ENCODE assay signal across 1 cellular context in genomic region chr3:190330936-190331734, GRCh38.
TF ChIP-seq lines count a peak whose summit lies in the region.

No MANE protein-coding gene starts in this region.

TF ChIP-seq in HepG2, 621 proteins besides CTCF, POLR2A, EP300 and RAD21 (continued from another document and continues in another):
- TF ChIP-seq ZBTB33 (CRISPR knock-in tag; IDR thresholded peaks at IDR 0.05) (0 out of 2 replicates have a peak, but pooled peaks have one; percentile 19), GLI4 (CRISPR knock-in tag; IDR thresholded peaks at IDR 0.05; ENCODE audit: borderline replicate concordance) (0 out of 2 replicates have a peak, but pooled peaks have one; percentile 53), ZNF891 (CRISPR knock-in tag; IDR thresholded peaks at IDR 0.05) (no peak), GMEB1 (CRISPR knock-in tag; IDR thresholded peaks at IDR 0.05; ENCODE audit: borderline replicate concordance) (peak; percentile 42; the same call in 1 of the 2 replicates), HNF4G (IDR thresholded peaks at IDR 0.05; ENCODE audit: borderline replicate concordance, low read depth, low read length) (peak; percentile 97), HNF4G (CRISPR knock-in tag; IDR thresholded peaks at IDR 0.05; ENCODE audit: borderline replicate concordance, low read depth) (peak; percentile 89; the same call in 1 of the 2 replicates), DMAP1 (CRISPR knock-in tag; IDR thresholded peaks at IDR 0.05) (peak; percentile 63; the same call in 1 of the 2 replicates), HMGA1 (CRISPR knock-in tag; conservative IDR thresholded peaks at IDR 0.05) (no peak), MXD1 (CRISPR knock-in tag; IDR thresholded peaks at IDR 0.05) (no peak), SIX4 (CRISPR knock-in tag; IDR thresholded peaks at IDR 0.05) (peak; percentile 87), NCOA2 (CRISPR knock-in tag; IDR thresholded peaks at IDR 0.05) (peak; percentile 93), ARNTL (CRISPR knock-in tag; IDR thresholded peaks at IDR 0.05) (0 out of 2 replicates have a peak, but pooled peaks have one; percentile 37), MZF1 (CRISPR knock-in tag; IDR thresholded peaks at IDR 0.05; ENCODE audit: borderline replicate concordance) (no peak), TBX2 (CRISPR knock-in tag; IDR thresholded peaks at IDR 0.05; ENCODE audit: borderline replicate concordance) (peak; percentile 74), NR2F6 (IDR thresholded peaks at IDR 0.05) (peak; percentile 95), NR2F6 (CRISPR knock-in tag; IDR thresholded peaks at IDR 0.05) (peak; percentile 98), MATR3 (CRISPR knock-in tag; IDR thresholded peaks at IDR 0.05) (no peak), ELF3 (CRISPR knock-in tag; IDR thresholded peaks at IDR 0.05) (peak; percentile 82), MTA1 (CRISPR knock-in tag; IDR thresholded peaks at IDR 0.05; ENCODE audit: borderline replicate concordance) (peak; percentile 47; the same call in 1 of the 2 replicates), GABPB1 (CRISPR knock-in tag; IDR thresholded peaks at IDR 0.05) (no peak), SPEN (CRISPR knock-in tag; IDR thresholded peaks at IDR 0.05; ENCODE audit: low read depth) (no peak), ZBTB25 (CRISPR knock-in tag; IDR thresholded peaks at IDR 0.05) (peak; percentile 77), SNAPC5 (CRISPR knock-in tag; IDR thresholded peaks at IDR 0.05; ENCODE audit: borderline replicate concordance) (no peak), ATF4 (CRISPR knock-in tag; IDR thresholded peaks at IDR 0.05) (peak in 1 of 2 experiments; percentile 67; a peak in 2 of 4 replicates), EEA1 (CRISPR knock-in tag; IDR thresholded peaks at IDR 0.05; ENCODE audit: borderline replicate concordance) (no peak)
- TF ChIP-seq, protein P1, sequence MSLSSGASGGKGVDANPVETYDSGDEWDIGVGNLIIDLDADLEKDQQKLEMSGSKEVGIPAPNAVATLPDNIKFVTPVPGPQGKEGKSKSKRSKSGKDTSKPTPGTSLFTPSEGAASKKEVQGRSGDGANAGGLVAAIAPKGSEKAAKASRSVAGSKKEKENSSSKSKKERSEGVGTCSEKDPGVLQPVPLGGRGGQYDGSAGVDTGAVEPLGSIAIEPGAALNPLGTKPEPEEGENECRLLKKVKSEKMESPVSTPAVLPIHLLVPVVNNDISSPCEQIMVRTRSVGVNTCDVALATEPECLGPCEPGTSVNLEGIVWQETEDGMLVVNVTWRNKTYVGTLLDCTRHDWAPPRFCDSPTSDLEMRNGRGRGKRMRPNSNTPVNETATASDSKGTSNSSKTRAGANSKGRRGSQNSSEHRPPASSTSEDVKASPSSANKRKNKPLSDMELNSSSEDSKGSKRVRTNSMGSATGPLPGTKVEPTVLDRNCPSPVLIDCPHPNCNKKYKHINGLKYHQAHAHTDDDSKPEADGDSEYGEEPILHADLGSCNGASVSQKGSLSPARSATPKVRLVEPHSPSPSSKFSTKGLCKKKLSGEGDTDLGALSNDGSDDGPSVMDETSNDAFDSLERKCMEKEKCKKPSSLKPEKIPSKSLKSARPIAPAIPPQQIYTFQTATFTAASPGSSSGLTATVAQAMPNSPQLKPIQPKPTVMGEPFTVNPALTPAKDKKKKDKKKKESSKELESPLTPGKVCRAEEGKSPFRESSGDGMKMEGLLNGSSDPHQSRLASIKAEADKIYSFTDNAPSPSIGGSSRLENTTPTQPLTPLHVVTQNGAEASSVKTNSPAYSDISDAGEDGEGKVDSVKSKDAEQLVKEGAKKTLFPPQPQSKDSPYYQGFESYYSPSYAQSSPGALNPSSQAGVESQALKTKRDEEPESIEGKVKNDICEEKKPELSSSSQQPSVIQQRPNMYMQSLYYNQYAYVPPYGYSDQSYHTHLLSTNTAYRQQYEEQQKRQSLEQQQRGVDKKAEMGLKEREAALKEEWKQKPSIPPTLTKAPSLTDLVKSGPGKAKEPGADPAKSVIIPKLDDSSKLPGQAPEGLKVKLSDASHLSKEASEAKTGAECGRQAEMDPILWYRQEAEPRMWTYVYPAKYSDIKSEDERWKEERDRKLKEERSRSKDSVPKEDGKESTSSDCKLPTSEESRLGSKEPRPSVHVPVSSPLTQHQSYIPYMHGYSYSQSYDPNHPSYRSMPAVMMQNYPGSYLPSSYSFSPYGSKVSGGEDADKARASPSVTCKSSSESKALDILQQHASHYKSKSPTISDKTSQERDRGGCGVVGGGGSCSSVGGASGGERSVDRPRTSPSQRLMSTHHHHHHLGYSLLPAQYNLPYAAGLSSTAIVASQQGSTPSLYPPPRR (CRISPR knock-in tag; IDR thresholded peaks at IDR 0.05; ENCODE audit: borderline replicate concordance): peak; percentile 92
- TF ChIP-seq, protein P2, sequence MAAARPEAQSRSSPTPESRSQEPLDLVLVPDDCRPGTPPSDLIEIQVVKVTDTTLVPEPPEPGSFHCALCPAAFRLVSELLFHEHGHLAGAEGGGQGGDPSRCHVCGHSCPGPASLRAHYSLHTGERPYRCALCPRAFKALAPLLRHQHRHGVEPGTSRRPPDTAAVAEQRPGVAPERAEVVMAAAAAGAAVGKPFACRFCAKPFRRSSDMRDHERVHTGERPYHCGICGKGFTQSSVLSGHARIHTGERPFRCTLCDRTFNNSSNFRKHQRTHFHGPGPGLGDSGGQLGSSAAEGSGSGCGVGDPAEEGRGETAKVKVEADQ (CRISPR knock-in tag; IDR thresholded peaks at IDR 0.05; ENCODE audit: borderline replicate concordance): 0 out of 2 replicates have a peak, but pooled peaks have one; percentile 70
- TF ChIP-seq, protein P3, sequence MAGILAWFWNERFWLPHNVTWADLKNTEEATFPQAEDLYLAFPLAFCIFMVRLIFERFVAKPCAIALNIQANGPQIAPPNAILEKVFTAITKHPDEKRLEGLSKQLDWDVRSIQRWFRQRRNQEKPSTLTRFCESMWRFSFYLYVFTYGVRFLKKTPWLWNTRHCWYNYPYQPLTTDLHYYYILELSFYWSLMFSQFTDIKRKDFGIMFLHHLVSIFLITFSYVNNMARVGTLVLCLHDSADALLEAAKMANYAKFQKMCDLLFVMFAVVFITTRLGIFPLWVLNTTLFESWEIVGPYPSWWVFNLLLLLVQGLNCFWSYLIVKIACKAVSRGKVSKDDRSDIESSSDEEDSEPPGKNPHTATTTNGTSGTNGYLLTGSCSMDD (CRISPR knock-in tag; IDR thresholded peaks at IDR 0.05): no peak
- TF ChIP-seq, protein P4, sequence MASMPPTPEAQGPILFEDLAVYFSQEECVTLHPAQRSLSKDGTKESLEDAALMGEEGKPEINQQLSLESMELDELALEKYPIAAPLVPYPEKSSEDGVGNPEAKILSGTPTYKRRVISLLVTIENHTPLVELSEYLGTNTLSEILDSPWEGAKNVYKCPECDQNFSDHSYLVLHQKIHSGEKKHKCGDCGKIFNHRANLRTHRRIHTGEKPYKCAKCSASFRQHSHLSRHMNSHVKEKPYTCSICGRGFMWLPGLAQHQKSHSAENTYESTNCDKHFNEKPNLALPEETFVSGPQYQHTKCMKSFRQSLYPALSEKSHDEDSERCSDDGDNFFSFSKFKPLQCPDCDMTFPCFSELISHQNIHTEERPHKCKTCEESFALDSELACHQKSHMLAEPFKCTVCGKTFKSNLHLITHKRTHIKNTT (CRISPR knock-in tag; IDR thresholded peaks at IDR 0.05): no peak
- TF ChIP-seq, protein P5, sequence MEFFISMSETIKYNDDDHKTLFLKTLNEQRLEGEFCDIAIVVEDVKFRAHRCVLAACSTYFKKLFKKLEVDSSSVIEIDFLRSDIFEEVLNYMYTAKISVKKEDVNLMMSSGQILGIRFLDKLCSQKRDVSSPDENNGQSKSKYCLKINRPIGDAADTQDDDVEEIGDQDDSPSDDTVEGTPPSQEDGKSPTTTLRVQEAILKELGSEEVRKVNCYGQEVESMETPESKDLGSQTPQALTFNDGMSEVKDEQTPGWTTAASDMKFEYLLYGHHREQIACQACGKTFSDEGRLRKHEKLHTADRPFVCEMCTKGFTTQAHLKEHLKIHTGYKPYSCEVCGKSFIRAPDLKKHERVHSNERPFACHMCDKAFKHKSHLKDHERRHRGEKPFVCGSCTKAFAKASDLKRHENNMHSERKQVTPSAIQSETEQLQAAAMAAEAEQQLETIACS (CRISPR knock-in tag; IDR thresholded peaks at IDR 0.05): no peak
- TF ChIP-seq, protein P6, sequence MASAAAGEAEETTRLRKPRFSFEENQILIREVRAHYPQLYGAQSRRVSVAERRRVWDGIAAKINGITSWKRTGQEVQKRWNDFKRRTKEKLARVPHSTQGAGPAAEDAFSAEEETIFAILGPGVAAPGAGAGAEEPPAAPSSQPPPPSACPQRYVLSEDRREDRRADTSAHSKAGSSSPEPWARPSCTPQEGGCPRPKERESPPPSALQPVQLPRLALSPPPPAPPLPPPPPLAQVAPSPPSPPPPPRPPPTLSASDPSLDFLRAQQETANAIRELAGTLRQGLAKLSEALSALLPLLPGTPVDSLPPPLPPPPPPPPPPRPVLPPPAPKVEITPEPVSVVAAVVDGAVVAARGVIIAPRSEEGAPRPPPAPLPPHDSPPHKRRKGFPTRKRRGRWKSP (CRISPR knock-in tag; IDR thresholded peaks at IDR 0.05): peak; percentile 56; the same call in 1 of the 2 replicates
- TF ChIP-seq, protein P7, sequence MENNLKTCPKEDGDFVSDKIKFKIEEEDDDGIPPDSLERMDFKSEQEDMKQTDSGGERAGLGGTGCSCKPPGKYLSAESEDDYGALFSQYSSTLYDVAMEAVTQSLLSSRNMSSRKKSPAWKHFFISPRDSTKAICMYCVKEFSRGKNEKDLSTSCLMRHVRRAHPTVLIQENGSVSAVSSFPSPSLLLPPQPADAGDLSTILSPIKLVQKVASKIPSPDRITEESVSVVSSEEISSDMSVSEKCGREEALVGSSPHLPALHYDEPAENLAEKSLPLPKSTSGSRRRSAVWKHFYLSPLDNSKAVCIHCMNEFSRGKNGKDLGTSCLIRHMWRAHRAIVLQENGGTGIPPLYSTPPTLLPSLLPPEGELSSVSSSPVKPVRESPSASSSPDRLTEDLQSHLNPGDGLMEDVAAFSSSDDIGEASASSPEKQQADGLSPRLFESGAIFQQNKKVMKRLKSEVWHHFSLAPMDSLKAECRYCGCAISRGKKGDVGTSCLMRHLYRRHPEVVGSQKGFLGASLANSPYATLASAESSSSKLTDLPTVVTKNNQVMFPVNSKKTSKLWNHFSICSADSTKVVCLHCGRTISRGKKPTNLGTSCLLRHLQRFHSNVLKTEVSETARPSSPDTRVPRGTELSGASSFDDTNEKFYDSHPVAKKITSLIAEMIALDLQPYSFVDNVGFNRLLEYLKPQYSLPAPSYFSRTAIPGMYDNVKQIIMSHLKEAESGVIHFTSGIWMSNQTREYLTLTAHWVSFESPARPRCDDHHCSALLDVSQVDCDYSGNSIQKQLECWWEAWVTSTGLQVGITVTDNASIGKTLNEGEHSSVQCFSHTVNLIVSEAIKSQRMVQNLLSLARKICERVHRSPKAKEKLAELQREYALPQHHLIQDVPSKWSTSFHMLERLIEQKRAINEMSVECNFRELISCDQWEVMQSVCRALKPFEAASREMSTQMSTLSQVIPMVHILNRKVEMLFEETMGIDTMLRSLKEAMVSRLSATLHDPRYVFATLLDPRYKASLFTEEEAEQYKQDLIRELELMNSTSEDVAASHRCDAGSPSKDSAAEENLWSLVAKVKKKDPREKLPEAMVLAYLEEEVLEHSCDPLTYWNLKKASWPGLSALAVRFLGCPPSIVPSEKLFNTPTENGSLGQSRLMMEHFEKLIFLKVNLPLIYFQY (CRISPR knock-in tag; IDR thresholded peaks at IDR 0.05; ENCODE audit: borderline replicate concordance): 0 out of 2 replicates have a peak, but pooled peaks have one; percentile 19
